6 cellular contexts compared by ENCODE assay signal in genomic region chr10:64881257-64881656, GRCh38.
"Had no signal": no experiment of that assay in that cellular context is flagged by ENCODE, and none has a peak within 500 bp of the region (broad histone marks: within the 10 kb centered on the region; RNA-seq: fewer than 3 reads in every experiment).

No MANE protein-coding gene starts in this region.

- H3K4me1 ChIP-seq: HAP-1 had no signal

- H3K36me3 ChIP-seq: HAP-1 had no signal

- H3K9me3 ChIP-seq: HAP-1 had no signal

- DNase-seq: GOT3, H7, HFFc6 had no signal

- H3K4me3 ChIP-seq: HAP-1 had no signal

- H3K27ac ChIP-seq: HL-60 had no signal

- FAIRE-seq: HepG2 had no signal
